Comparison of ENCODE assay signal across 17 cellular contexts in genomic region chr3:111335512-111335911, GRCh38.
A peak's percentile ranks its signal among the peaks of the same experiment; 100 is the strongest.
DNase-seq lines count a peak whose midpoint lies in the region; ATAC-seq, FAIRE-seq and TF ChIP-seq lines count a peak whose summit lies in the region.
"Had no signal": no experiment of that assay in that cellular context is flagged by ENCODE, and none has a peak within 500 bp of the region (broad histone marks: within the 10 kb centered on the region; RNA-seq: fewer than 3 reads in every experiment).

No MANE protein-coding gene starts in this region.

- SMC1A ChIA-PET in GM12878 (lab: Charles Lee; ENCODE audit: uncharacterized antibody, unreplicated experiment) = interaction anchor here (1.6 kb wide), 1 partner anchor 12 kb away, joined by 4 read pairs; no protein-coding TSS in a partner anchor

- DNase-seq in GM12878 (ENCODE audit: low read depth, low spot score) (no peak), BE2C (no peak), D341Med (ENCODE audit: low spot score) (no peak), SHP77 treated with DMSO at 0.1 percent for 48 hours (lab: John Stamatoyannopoulos, UW) (no peak)
- DNase-seq: activated CD4-positive, CD25-positive, alpha-beta regulatory T cell; caudate nucleus; effector memory CD8-positive, alpha-beta T cell; left lung; natural killer cell; NCI-H1436; NCI-H524 treated with DMSO at 0.1 percent for 48 hours had no signal

- H3K9me3 ChIP-seq in GM12878 (replicated peaks; ENCODE audit: control insufficient read depth, insufficient read depth, low read length) (no peaks in the 10 kb centered on the region), BE2C (no peaks in the 10 kb centered on the region)
- H3K9me3 ChIP-seq: tibial nerve had no signal

- no peak for TF ChIP-seq RAD21 in GM12878 (IDR thresholded peaks at IDR 0.05; ENCODE audit: insufficient read depth, low read depth, low read length)

- ATAC-seq in GM18858 (IDR thresholded peaks at IDR 0.05; ENCODE audit: unreplicated experiment) (peak; percentile 52), GM19455 (IDR thresholded peaks at IDR 0.05; ENCODE audit: unreplicated experiment) (peak; percentile 56), HG02973 (IDR thresholded peaks at IDR 0.05; ENCODE audit: unreplicated experiment) (peak; percentile 50), GM12878 (0 out of 3 replicates have a peak, but pooled peaks have one; percentile 18)
- ATAC-seq: effector memory CD8-positive, alpha-beta T cell; left lung; natural killer cell had no signal

- H3K27ac ChIP-seq in GM12878 (ENCODE audit: control insufficient read depth, insufficient read depth) = no peak overlapping the region
- H3K27ac ChIP-seq: C4-2B, left lung, tibial nerve had no signal

- TF ChIP-seq POLR2A in GM12878 (IDR thresholded peaks at IDR 0.05; ENCODE audit: low read depth, low read length) = no peak

- CTCF ChIA-PET in GM12878 (lab: Yijun Ruan, JAX) = interaction anchor here (1.1 to 1.4 kb wide), 3 partner anchors 10 to 206 kb away, joined by 3 read pairs; partner anchors contain the start of gene CD96

- H3K9ac ChIP-seq in GM12878 (ENCODE audit: control insufficient read depth, insufficient read depth, low read length) = no peak overlapping the region

- in situ Hi-C loops in GM12878 (cut with MboI) = no loop called here

- TF ChIP-seq EP300 in GM12878 (IDR thresholded peaks at IDR 0.05; ENCODE audit: borderline replicate concordance in 1 of 2, control insufficient read depth in 1 of 2, low read depth in 2 of 2, low read length in 2 of 2) = no peak

- H3K36me3 ChIP-seq in GM12878 (ENCODE audit: control insufficient read depth in 2 of 2, insufficient read depth in 2 of 2, low read length in 1 of 2) (no peaks in the 10 kb centered on the region), BE2C (no peaks in the 10 kb centered on the region)
- H3K36me3 ChIP-seq: left lung, tibial nerve had no signal

- H2AFZ ChIP-seq in GM12878 (ENCODE audit: control insufficient read depth, low read depth, low read length) = no peak overlapping the region

- H3K27me3 ChIP-seq in GM12878 (replicated peaks in 1 of 2; ENCODE audit: control insufficient read depth in 2 of 2, insufficient read depth in 2 of 2, low read length in 1 of 2) (no peaks in the 10 kb centered on the region), BE2C (no peaks in the 10 kb centered on the region)
- H3K27me3 ChIP-seq: left lung, tibial nerve had no signal

- RAD21 ChIA-PET in GM12878 (lab: Charles Lee; ENCODE audit: unreplicated experiment) = no interaction called here

- intact Hi-C loops in GM12878 (cut with micrococcal nuclease; ENCODE audit: unreplicated experiment) = no loop called here

- 46% methylated on average over 2 of the region's 2 CpGs for WGBS in GM12878 (ENCODE audit: insufficient coverage, insufficient replicate concordance, low lambda C conversion rate, missing lambda C conversion rate)

- POLR2A ChIA-PET in GM12878 (lab: Charles Lee) = no interaction called here

- H3K4me1 ChIP-seq in GM12878 (ENCODE audit: control insufficient read depth, insufficient read depth, low read length) = no peaks in the 10 kb centered on the region
- no peaks in the 10 kb centered on the region for H3K4me1 ChIP-seq in BE2C
- H3K4me1 ChIP-seq: left lung, tibial nerve had no signal

- no peak for FAIRE-seq in GM12878 (lab: Jason Lieb, UNC)
- FAIRE-seq: RCC 7860 had no signal

- BruUV-seq in GM12878 (replicated peaks; lab: Mats Ljungman, UMichigan) = no TSS peak

- H3K4me3 ChIP-seq in GM12878 (no peak overlapping the region), BE2C (ENCODE audit: low read depth, low read length) (no peak overlapping the region)
- H3K4me3 ChIP-seq: left lung, tibial nerve had no signal

- H4K20me1 ChIP-seq in GM12878 (ENCODE audit: control insufficient read depth, insufficient read depth) = no peaks in the 10 kb centered on the region

- H3K4me2 ChIP-seq in GM12878 (ENCODE audit: control insufficient read depth, insufficient read depth) = no peak overlapping the region

- no peaks in the 10 kb centered on the region for H3K79me2 ChIP-seq in GM12878 (ENCODE audit: control insufficient read depth, insufficient read depth, low read length)

- TF ChIP-seq CTCF in GM12878 (IDR thresholded peaks at IDR 0.05 in 2 of 3, conservative IDR thresholded peaks at IDR 0.05 in 1 of 3; ENCODE audit: control insufficient read depth in 2 of 3, extremely low read depth in 1 of 3, insufficient read depth in 1 of 3, low read depth in 3 of 3, low read length in 3 of 3) (no peak), BE2C (IDR thresholded peaks at IDR 0.05; ENCODE audit: low read depth, low read length) (no peak)

TF ChIP-seq in GM12878, 131 proteins besides CTCF, POLR2A, EP300 and RAD21:
- TF ChIP-seq FOXK2 (IDR thresholded peaks at IDR 0.05) (no peak), ATF3 (IDR thresholded peaks at IDR 0.05; ENCODE audit: borderline replicate concordance, extremely low read depth, low read depth, low read length) (no peak), SREBF1 (IDR thresholded peaks at IDR 0.05; ENCODE audit: low read length) (no peak)
